In the genomic region with DNA sequence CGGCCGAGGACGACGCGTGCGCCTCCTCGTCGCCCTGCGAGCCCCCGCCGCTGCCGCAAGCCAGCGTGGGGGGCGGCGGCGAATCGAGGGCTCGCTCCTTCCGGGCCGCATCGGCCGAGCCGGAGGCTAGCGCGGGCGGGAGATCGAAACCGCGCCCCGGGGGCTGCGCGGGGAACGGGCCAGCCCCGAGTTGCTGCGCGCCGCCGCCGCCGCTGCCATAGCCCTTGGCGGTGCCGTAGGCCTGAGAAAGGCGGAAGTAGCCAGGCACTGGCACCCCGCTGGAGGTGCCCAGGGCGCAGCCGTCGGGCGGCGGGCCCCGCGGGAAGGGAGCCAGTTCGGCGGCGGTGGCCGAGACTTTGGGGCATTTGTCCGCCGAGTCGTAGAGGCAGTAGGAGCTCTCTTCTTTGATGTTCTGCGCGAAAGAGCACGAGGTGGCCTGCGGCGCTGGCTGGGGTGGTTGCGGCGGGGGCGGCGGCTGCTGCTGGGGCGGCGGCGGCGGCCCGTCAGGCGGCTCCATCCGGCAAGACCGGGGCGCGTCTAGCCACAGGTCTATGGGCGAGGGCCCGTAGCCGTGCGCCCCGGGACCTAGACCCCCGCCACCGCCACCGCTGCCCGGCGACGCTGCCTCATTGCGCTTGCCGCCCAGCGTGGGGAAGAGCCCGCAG, we compare ENCODE assay signal across 8 cellular contexts. TPM values are rescaled to one million over a fixed set of nuclear protein-coding genes. Genes with fewer than 3 reads are reported as not detected.
DNase-seq lines count a peak whose midpoint lies in the region; TF ChIP-seq lines count a peak whose summit lies in the region.

No MANE protein-coding gene starts in this region.

- peak overlapping the region; percentile 90 for H3K4me2 ChIP-seq in OCI-LY1 (ENCODE audit: low read length)

- H3K36me3 ChIP-seq in OCI-LY1 (ENCODE audit: insufficient read depth, low read length) (no peaks in the 10 kb centered on the region), esophagus muscularis mucosa (no peaks in the 10 kb centered on the region), ovary (no peaks in the 10 kb centered on the region)

- H3K9me3 ChIP-seq in OCI-LY1 (ENCODE audit: low read length), result no peaks in the 10 kb centered on the region
- no peaks in the 10 kb centered on the region for H3K9me3 ChIP-seq in esophagus muscularis mucosa
- no peaks in the 10 kb centered on the region for H3K9me3 ChIP-seq in ovary

- H2AFZ ChIP-seq in OCI-LY1 (ENCODE audit: low read length), result peak overlapping the region; percentile 13; the same call in 1 of the 2 replicates

- peak overlapping the region; percentile 61 for H3K9ac ChIP-seq in OCI-LY1 (ENCODE audit: low read length)

- no peak for TF ChIP-seq POLR2A in esophagus muscularis mucosa (IDR thresholded peaks at IDR 0.05; ENCODE audit: low read depth)
- TF ChIP-seq POLR2A in ovary (IDR thresholded peaks at IDR 0.05), result no peak

- H4K20me1 ChIP-seq in OCI-LY1 (ENCODE audit: insufficient read depth, low read length), result no peaks in the 10 kb centered on the region

- H3K27ac ChIP-seq in OCI-LY1 (ENCODE audit: low read depth, low read length, poor library complexity, severe bottlenecking) (no peak overlapping the region), esophagus muscularis mucosa (replicated peaks in 1 of 4) (no peak overlapping the region), ovary (no peak overlapping the region)

- H3K4me1 ChIP-seq in OCI-LY1 (ENCODE audit: insufficient read depth, low read length, severe bottlenecking) (peaks cover 16% of the 10 kb centered on the region), esophagus muscularis mucosa (peaks cover 26 to 50% (median 41%) of the 10 kb centered on the region in 4 donors), ovary (ENCODE audit: insufficient read depth) (peaks cover 14% of the 10 kb centered on the region)

- H3F3A ChIP-seq in OCI-LY1 (ENCODE audit: insufficient read depth, low read length), result no peaks in the 10 kb centered on the region

- H3K79me2 ChIP-seq in OCI-LY1 (ENCODE audit: insufficient read depth, low read length), result no peaks in the 10 kb centered on the region

- intact Hi-C loops in esophagus muscularis mucosa (cut with DNase I), result no loop called here
- intact Hi-C loops in ovary (cut with DNase I), result no loop called here

- TF ChIP-seq CTCF in OCI-LY1 (IDR thresholded peaks at IDR 0.05; ENCODE audit: low read length), result no peak
- no peak for TF ChIP-seq CTCF in esophagus muscularis mucosa (IDR thresholded peaks at IDR 0.05)
- no peak for TF ChIP-seq CTCF in ovary (IDR thresholded peaks at IDR 0.05)

- 0% methylated on average over 8 of the region's 92 CpGs for WGBS in esophagus muscularis mucosa
- WGBS in ovary, 3 donors, result 0 to 2% (median 1%) methylated on average over 68 to 92 of the region's 92 CpGs

- H3K27me3 ChIP-seq in OCI-LY1 (ENCODE audit: insufficient read depth, low read length) (peaks cover 9% of the 10 kb centered on the region; the same call in 1 of the 2 replicates), esophagus muscularis mucosa (peaks cover 40 to 100% (median 97%) of the 10 kb centered on the region in 4 donors), ovary (peaks cover 19% of the 10 kb centered on the region)

- no peak for TF ChIP-seq EP300 in esophagus muscularis mucosa (IDR thresholded peaks at IDR 0.05)
- TF ChIP-seq EP300 in ovary (IDR thresholded peaks at IDR 0.05), result no peak

- peak overlapping the region; percentile 67 for H3K4me3 ChIP-seq in OCI-LY1 (ENCODE audit: low read depth, low read length, poor library complexity, severe bottlenecking)
- H3K4me3 ChIP-seq in esophagus muscularis mucosa, result peak overlapping the region; percentile 45 to 59 (median 49)
- H3K4me3 ChIP-seq in ovary, result peak overlapping the region; percentile 53

- peak; percentile 50 for DNase-seq in NCI-H345 (lab: John Stamatoyannopoulos, UW)
- DNase-seq in NCI-H345 treated with DMSO at 0.1 percent for 48 hours (lab: John Stamatoyannopoulos, UW; ENCODE audit: unreplicated experiment), result no peak
- no peak for DNase-seq in esophagus muscularis mucosa (ENCODE audit: extremely low spot score)
- DNase-seq in ovary, result peak in 3 of 5 donors; percentile 27 to 49 (median 30)
- DNase-seq in cerebellum (ENCODE audit: low spot score), result no peak
- DNase-seq in SHP77 treated with DMSO at 0.1 percent for 48 hours (lab: John Stamatoyannopoulos, UW), result no peak
- no peak for DNase-seq in NCI-H2029 treated with DMSO at 0.1 percent for 48 hours (lab: John Stamatoyannopoulos, UW)

- H3K9me2 ChIP-seq in OCI-LY1 (ENCODE audit: low read depth, low read length), result no peaks in the 10 kb centered on the region

RNA-seq across cellular contexts. Expression of a gene that starts 0.6 kb away (rescaled TPM):
- total RNA-seq in esophagus muscularis mucosa (not detected), ovary (1 to 10 TPM in 3 of 7 donors, under 1 TPM in 3, not detected in 1; 0.25 to 2.0 (median 0.91) TPM), cerebellum (not detected)
- polyA plus RNA-seq in ovary, result 1 to 10 TPM in 1 of 2 donors, under 1 TPM in 1; 0.34 to 2.8 TPM

RNA-seq across cellular contexts. Expression of a gene that starts 8.2 kb away (rescaled TPM):
- total RNA-seq in esophagus muscularis mucosa, result under 1 TPM in 1 of 4 donors, not detected in 3; 0.50 TPM
- total RNA-seq in ovary, result 1 to 10 TPM in 1 of 7 donors, under 1 TPM in 5, not detected in 1; 0.12 to 1.0 (median 0.57) TPM
- 1 to 10 TPM in 1 of 2 donors, under 1 TPM in 1; 0.22 to 2.5 TPM for polyA plus RNA-seq in ovary
- total RNA-seq in cerebellum, result not detected

RNA-seq across cellular contexts. Expression of a gene that starts 11.5 kb away (rescaled TPM):
- total RNA-seq in esophagus muscularis mucosa (not detected), ovary (1 to 10 TPM in 3 of 7 donors, under 1 TPM in 1, not detected in 3; 0.23 to 2.0 (median 1.5) TPM), cerebellum (not detected)
- polyA plus RNA-seq in ovary, result under 1 TPM; 0.11 to 0.65 TPM

RNA-seq across cellular contexts. Expression of a gene that starts 17.1 kb away (rescaled TPM):
- total RNA-seq in esophagus muscularis mucosa (1 to 10 TPM in 1 of 4 donors, under 1 TPM in 3; 0.33 to 1.7 (median 0.49) TPM), ovary (1 to 10 TPM in 3 of 7 donors, under 1 TPM in 4; 0.23 to 4.5 (median 0.75) TPM), cerebellum (not detected)
- 1 to 10 TPM in 1 of 2 donors, under 1 TPM in 1; 0.53 to 4.1 TPM for polyA plus RNA-seq in ovary

RNA-seq across cellular contexts. Expression of a gene that starts 21.2 kb away (rescaled TPM):
- total RNA-seq in esophagus muscularis mucosa, result 10 to 100 TPM; 10.2 to 16.6 (median 13.8) TPM
- total RNA-seq in ovary, result 10 to 100 TPM in 2 of 7 donors, 1 to 10 TPM in 3, under 1 TPM in 2; 0.36 to 50.9 (median 1.3) TPM
- polyA plus RNA-seq in ovary, result 1 to 10 TPM; 2.3 to 3.4 TPM
- not detected for total RNA-seq in cerebellum

Comparison
In these comparisons a context has a peak if more than half of its experiments do, and no peak if none do; other contexts are left out.
1. DNase-seq: peak in NCI-H345 (single experiment) and ovary (3 of 5); none in NCI-H345 treated with DMSO at 0.1 percent for 48 hours (single experiment), esophagus muscularis mucosa (single experiment), cerebellum (single experiment), SHP77 treated with DMSO at 0.1 percent for 48 hours (single experiment) and NCI-H2029 treated with DMSO at 0.1 percent for 48 hours (single experiment).
2. Peak in every context shown above with its lines, with median percentiles within 50 percentile points of each other: H3K4me3 ChIP-seq.